27 cellular contexts compared by ENCODE assay signal in genomic region chr11:39651857-39652461, GRCh38.
DNase-seq lines count a peak whose midpoint lies in the region; ATAC-seq and TF ChIP-seq lines count a peak whose summit lies in the region.
"Had no signal": no experiment of that assay in that cellular context is flagged by ENCODE, and none has a peak within 500 bp of the region (broad histone marks: within the 10 kb centered on the region; RNA-seq: fewer than 3 reads in every experiment).

No MANE protein-coding gene starts in this region.

- intact Hi-C loops in PC-9 (cut with micrococcal nuclease; ENCODE audit: unreplicated experiment), result no loop called here

- no peaks in the 10 kb centered on the region for H3F3A ChIP-seq in PC-9 (ENCODE audit: insufficient read depth, low read depth)

- no peak overlapping the region for H2AK5ac ChIP-seq in trophoblast cell (ENCODE audit: low read length)

- H4K20me1 ChIP-seq in PC-9 (ENCODE audit: insufficient read depth), result no peaks in the 10 kb centered on the region

- H3K27me3 Mint-ChIP-seq in activated naive CD4-positive, alpha-beta T cell treated with anti-CD3 and anti-CD28 coated beads, Interleukin-2, amount 50 U/mL, for 24 hours, result no peaks in the 10 kb centered on the region

- H2AFZ ChIP-seq in PC-9, result peak overlapping the region; percentile 69; the same call in 1 of the 2 replicates
- H2AFZ ChIP-seq in trophoblast cell (ENCODE audit: insufficient read depth, low read length, poor library complexity), result no peak overlapping the region
- H2AFZ ChIP-seq: GM23248 had no signal

- H3K18ac ChIP-seq in trophoblast cell (ENCODE audit: low read length), result no peak overlapping the region

- H3K9me3 ChIP-seq in PC-9 (ENCODE audit: insufficient read depth, low read depth) (no peaks in the 10 kb centered on the region), trophoblast cell (ENCODE audit: insufficient read depth, low read depth, low read length) (peaks cover 2% of the 10 kb centered on the region)
- H3K9me3 ChIP-seq: BE2C, HAP-1, SJSA1 had no signal

- no peak overlapping the region for H3K4ac ChIP-seq in trophoblast cell (ENCODE audit: low read depth, low read length)

- no peaks in the 10 kb centered on the region for H3K79me2 ChIP-seq in PC-9 (ENCODE audit: low read depth)
- no peaks in the 10 kb centered on the region for H3K79me2 ChIP-seq in trophoblast cell (ENCODE audit: control insufficient read depth, insufficient read depth, low read length, poor library complexity)

- H4K8ac ChIP-seq in trophoblast cell (ENCODE audit: low read depth, low read length), result no peak overlapping the region

- H3K36me3 ChIP-seq in PC-9 (ENCODE audit: low read depth) (no peaks in the 10 kb centered on the region), trophoblast cell (ENCODE audit: control insufficient read depth in 1 of 2, insufficient read depth in 2 of 2, low read length in 2 of 2) (no peaks in the 10 kb centered on the region)
- H3K36me3 ChIP-seq: BE2C, HAP-1, SJSA1 had no signal

- ATAC-seq in activated naive CD4-positive, alpha-beta T cell treated with anti-CD3 and anti-CD28 coated beads, Interleukin-2, amount 50 U/mL, for 72 hours, result no peak
- ATAC-seq in GM18505 (IDR thresholded peaks at IDR 0.05; ENCODE audit: unreplicated experiment), result no peak

- no peak overlapping the region for H3K27ac ChIP-seq in PC-9
- no peak overlapping the region for H3K27ac ChIP-seq in trophoblast cell (ENCODE audit: low read depth, low read length)
- H3K27ac ChIP-seq: GM23248, SJSA1 had no signal

- TF ChIP-seq CTCF in PC-9 (conservative IDR thresholded peaks at IDR 0.05), result no peak

- no peak overlapping the region for H4K12ac ChIP-seq in trophoblast cell (ENCODE audit: low read depth, low read length)

- H3K4me2 ChIP-seq in PC-9, result no peak overlapping the region
- H3K4me2 ChIP-seq in trophoblast cell (ENCODE audit: low read length), result no peak overlapping the region

- no peak overlapping the region for H4K91ac ChIP-seq in trophoblast cell (ENCODE audit: low read depth, low read length)

- no peaks in the 10 kb centered on the region for H3K36me3 Mint-ChIP-seq in activated naive CD4-positive, alpha-beta T cell treated with anti-CD3 and anti-CD28 coated beads, Interleukin-2, amount 50 U/mL, for 24 hours
- H3K36me3 Mint-ChIP-seq in activated naive CD4-positive, alpha-beta T cell treated with anti-CD3 and anti-CD28 coated beads, Interleukin-2, amount 50 U/mL, for 72 hours, result no peaks in the 10 kb centered on the region

- no peak overlapping the region for H2BK5ac ChIP-seq in trophoblast cell (ENCODE audit: low read depth, low read length, poor library complexity)

- no peaks in the 10 kb centered on the region for H3K79me1 ChIP-seq in trophoblast cell (ENCODE audit: low read length)

- H2BK12ac ChIP-seq in trophoblast cell (ENCODE audit: low read length), result no peak overlapping the region

- H3K9me2 ChIP-seq in PC-9 (ENCODE audit: insufficient read depth), result no peaks in the 10 kb centered on the region

- TF ChIP-seq POLR2A in GM18505 (IDR thresholded peaks at IDR 0.05; ENCODE audit: borderline replicate concordance, extremely low read depth, insufficient read depth, insufficient read length), result no peak

- H3K14ac ChIP-seq in trophoblast cell (ENCODE audit: low read length), result no peak overlapping the region

- H3K4me3 Mint-ChIP-seq in activated naive CD4-positive, alpha-beta T cell treated with anti-CD3 and anti-CD28 coated beads, Interleukin-2, amount 50 U/mL, for 24 hours, result no peak overlapping the region
- H3K4me3 Mint-ChIP-seq: HFFc6 had no signal

- H3K9ac ChIP-seq in trophoblast cell (ENCODE audit: low read length), result no peak overlapping the region
- H3K9ac ChIP-seq: GM23248 had no signal

- H3K23ac ChIP-seq in trophoblast cell (ENCODE audit: low read length), result peak overlapping the region; percentile 7

- WGBS in trophoblast cell (ENCODE audit: extremely low coverage, insufficient coverage, insufficient read length), result no CpG with 5 or more reads among the region's 24 CpGs

- no peak overlapping the region for H2BK120ac ChIP-seq in trophoblast cell (ENCODE audit: insufficient read depth, low read length, poor library complexity)

- H3K4me3 ChIP-seq in PC-9, result no peak overlapping the region
- H3K4me3 ChIP-seq in trophoblast cell (ENCODE audit: low read depth, low read length), result no peak overlapping the region
- H3K4me3 ChIP-seq: GM23248, HAP-1, SJSA1 had no signal

- no peaks in the 10 kb centered on the region for H3K9me3 Mint-ChIP-seq in activated naive CD4-positive, alpha-beta T cell treated with anti-CD3 and anti-CD28 coated beads, Interleukin-2, amount 50 U/mL, for 24 hours
- H3K9me3 Mint-ChIP-seq in activated naive CD4-positive, alpha-beta T cell treated with anti-CD3 and anti-CD28 coated beads, Interleukin-2, amount 50 U/mL, for 72 hours, result peaks cover 7 to 9% of the 10 kb centered on the region in 2 donors

- no peak for DNase-seq in activated naive CD4-positive, alpha-beta T cell treated with anti-CD3 and anti-CD28 coated beads, Interleukin-2, amount 50 U/mL, for 72 hours (ENCODE audit: low spot score in 2 of 2)
- DNase-seq in PC-9 (no peak), trophoblast cell (no peak)
- no peak for DNase-seq in stimulated activated CD4-positive, alpha-beta T cell treated with anti-CD3 and anti-CD28 coated beads, Interleukin-12 subunit alpha, Interleukin-12 subunit beta, amount 100 ng/mL, for 4 hours
- DNase-seq in stimulated activated CD4-positive, alpha-beta T cell treated with anti-CD3 and anti-CD28 coated beads, Interleukin-1b, Interleukin-23, amount 100 ng/mL, for 48 hours, result no peak
- DNase-seq: 8988T; ACHN; BE2C; Calu3; DMS79 treated with DMSO at 0.1 percent for 48 hours; GM23248; HFFc6; KBM-7; MM.1S; NCI-H1417; NCI-H1694 treated with DMSO at 0.1 percent for 48 hours; NCI-H2081; NCI-H226; NCI-H510A; NCI-H69; NK-92 treated with Interleukin-12 subunit alpha and Interleukin-12 subunit beta, amount 100 ng/mL, for 24 hours; Right ventricle myocardium superior; RPMI8226 had no signal

- POLR2A ChIA-PET in PC-9 (lab: Charles Lee; ENCODE audit: unreplicated experiment), result no interaction called here

- H3K27ac Mint-ChIP-seq in activated naive CD4-positive, alpha-beta T cell treated with anti-CD3 and anti-CD28 coated beads, Interleukin-2, amount 50 U/mL, for 24 hours, result peak overlapping the region; percentile 59
- no peak overlapping the region for H3K27ac Mint-ChIP-seq in activated naive CD4-positive, alpha-beta T cell treated with anti-CD3 and anti-CD28 coated beads, Interleukin-2, amount 50 U/mL, for 72 hours
- H3K27ac Mint-ChIP-seq: HFFc6 had no signal

- H3K4me1 Mint-ChIP-seq in activated naive CD4-positive, alpha-beta T cell treated with anti-CD3 and anti-CD28 coated beads, Interleukin-2, amount 50 U/mL, for 24 hours, result no peaks in the 10 kb centered on the region

- BruUV-seq in PC-9 (replicated peaks; lab: Mats Ljungman, UMichigan), result no TSS peak

- H3K4me1 ChIP-seq in PC-9 (replicated peaks; ENCODE audit: insufficient read depth), result no peaks in the 10 kb centered on the region
- H3K4me1 ChIP-seq in trophoblast cell (ENCODE audit: control insufficient read depth in 1 of 2, insufficient read depth in 2 of 2, low read length in 2 of 2), result no peaks in the 10 kb centered on the region
- H3K4me1 ChIP-seq: BE2C, HAP-1, SJSA1 had no signal

- CTCF ChIA-PET in PC-9 (lab: Charles Lee), result no interaction called here

- H3K27me3 ChIP-seq in PC-9 (ENCODE audit: insufficient read depth, low read depth), result no peaks in the 10 kb centered on the region
- H3K27me3 ChIP-seq in trophoblast cell (ENCODE audit: insufficient read depth, low read length), result no peaks in the 10 kb centered on the region
- H3K27me3 ChIP-seq: BE2C, SJSA1 had no signal
